8 cellular contexts compared by ENCODE assay signal in genomic region chr11:43574949-43575915, GRCh38.
DNase-seq lines count a peak whose midpoint lies in the region.

No MANE protein-coding gene starts in this region.

- DNase-seq in DMS79 treated with DMSO at 0.1 percent for 48 hours (lab: John Stamatoyannopoulos, UW) (peak; percentile 16), NCI-H146 treated with DMSO at 0.1 percent for 48 hours (lab: John Stamatoyannopoulos, UW; ENCODE audit: unreplicated experiment) (peak; percentile 56), cerebellar cortex (ENCODE audit: low spot score) (peak; percentile 89), medulla oblongata (ENCODE audit: extremely low spot score) (peak; percentile 18), immature natural killer cell (no peak), posterior vena cava (ENCODE audit: low spot score) (no peak), SIG-M5 treated with dmso at 0.1 percent for 504 hours (lab: John Stamatoyannopoulos, UW; ENCODE audit: unreplicated experiment) (no peak)

- peak overlapping the region in 1 of 5 donors; percentile 20 for H3K4me3 Mint-ChIP-seq in immature natural killer cell

- H3K4me1 ChIP-seq in urinary bladder (ENCODE audit: insufficient read depth) = no peaks in the 10 kb centered on the region

- under 1% methylated on average over 51 of the region's 51 CpGs for WGBS in urinary bladder

- H3K27ac Mint-ChIP-seq in immature natural killer cell = no peak overlapping the region

- no peaks in the 10 kb centered on the region for H3K36me3 Mint-ChIP-seq in immature natural killer cell

- peaks cover 21 to 31% (median 30%) of the 10 kb centered on the region in 3 donors for H3K27me3 Mint-ChIP-seq in immature natural killer cell (ENCODE audit: low read depth in 3 of 3)

- intact Hi-C loops in posterior vena cava (cut with DNase I) = loop anchor here in 1 of 2 donors (10.0 kb wide), 1 partner anchor 270 kb away; no protein-coding TSS in a partner anchor

- no peak overlapping the region for H3K27ac ChIP-seq in urinary bladder (ENCODE audit: low read depth)

- peaks cover 0 to 5% (median under 1%) of the 10 kb centered on the region in 6 donors for H3K9me3 Mint-ChIP-seq in immature natural killer cell

- H3K4me3 ChIP-seq in urinary bladder (ENCODE audit: low read depth, low read length) = peak overlapping the region; percentile 14

- no peaks in the 10 kb centered on the region for H3K36me3 ChIP-seq in urinary bladder (ENCODE audit: insufficient read depth)

- peaks cover 6% of the 10 kb centered on the region in 2 donors for H3K4me1 Mint-ChIP-seq in immature natural killer cell

Comparison
In these comparisons a context has a peak if more than half of its experiments do, and no peak if none do; other contexts are left out.
1. DNase-seq: peak in DMS79 treated with DMSO at 0.1 percent for 48 hours (single experiment), NCI-H146 treated with DMSO at 0.1 percent for 48 hours (single experiment), cerebellar cortex (single experiment) and medulla oblongata (single experiment); none in immature natural killer cell (0 of 3), posterior vena cava (single experiment) and SIG-M5 treated with dmso at 0.1 percent for 504 hours (single experiment).